16 cellular contexts compared by ENCODE assay signal in genomic region chr6:298233-299049, GRCh38. TPM values are rescaled to one million over a fixed set of nuclear protein-coding genes. Genes with fewer than 3 reads are reported as not detected.
DNase-seq lines count a peak whose midpoint lies in the region; ATAC-seq and TF ChIP-seq lines count a peak whose summit lies in the region.
"Had no signal": no experiment of that assay in that cellular context is flagged by ENCODE, and none has a peak within 500 bp of the region (broad histone marks: within the 10 kb centered on the region; RNA-seq: fewer than 3 reads in every experiment).

No MANE protein-coding gene starts in this region.

- peak overlapping the region in 1 of 8 donors; percentile 10 for H3K4me3 ChIP-seq in spleen
- H3K4me3 ChIP-seq: colonic mucosa, SK-N-MC had no signal

- intact Hi-C loops in left ventricle myocardium superior (cut with micrococcal nuclease) (no loop called here), spleen (cut with DNase I; ENCODE audit: low total_unique reads) (no loop called here)
- intact Hi-C loops in activated T-helper 1 cell treated with anti-CD3 and anti-CD28 coated beads, Interleukin-12 subunit alpha, Interleukin-12 subunit beta, Interleukin-2, Interleukin-4 antibody, amounts not matched to agents 30 ng/mL and 10 ng/mL and 1 ng/mL, durations not matched to agents 14 hours and 24 hours and 36 hours (cut with micrococcal nuclease), result loop anchor here (10.0 kb wide), 1 partner anchor 416 kb away; no protein-coding TSS in a partner anchor

- peaks cover 38 to 67% (median 65%) of the 10 kb centered on the region in 6 donors for H3K4me1 ChIP-seq in spleen
- H3K4me1 ChIP-seq: Caco-2, colonic mucosa, foreskin keratinocyte had no signal

- in situ Hi-C loops in KBM-7 (cut with MboI; ENCODE audit: low pct_unique_long_range_greater_than_20kb, low sequenced_read_pairs), result no loop called here

- H3K36me3 ChIP-seq in spleen, result peaks cover 0 to 16% (median 0%) of the 10 kb centered on the region in 6 donors
- H3K36me3 ChIP-seq: colonic mucosa had no signal

- peak; percentile 31 for ATAC-seq in GM19463 (IDR thresholded peaks at IDR 0.05; ENCODE audit: unreplicated experiment)
- peak; percentile 43 for ATAC-seq in left ventricle myocardium superior
- no peak for ATAC-seq in stimulated activated naive CD8-positive, alpha-beta T cell treated with anti-CD3 and anti-CD28 coated beads, Interleukin-15, amount 100 ng/mL, for 72 hours
- ATAC-seq in HG02870 (IDR thresholded peaks at IDR 0.05; ENCODE audit: unreplicated experiment), result no peak
- ATAC-seq: foreskin keratinocyte had no signal

- peaks cover 3% of the 10 kb centered on the region for H3K4me1 Mint-ChIP-seq in activated T-helper 1 cell treated with anti-CD3 and anti-CD28 coated beads, Interleukin-12 subunit alpha, Interleukin-12 subunit beta, Interleukin-2, Interleukin-4 antibody, amounts not matched to agents 30 ng/mL and 10 ng/mL and 1 ng/mL, durations not matched to agents 14 hours and 24 hours and 36 hours (ENCODE audit: low read depth)
- H3K4me1 Mint-ChIP-seq in stimulated activated naive CD8-positive, alpha-beta T cell treated with anti-CD3 and anti-CD28 coated beads, Interleukin-15, amount 100 ng/mL, for 72 hours, result peaks cover 3% of the 10 kb centered on the region

- no peaks in the 10 kb centered on the region for H3K27me3 Mint-ChIP-seq in activated T-helper 1 cell treated with anti-CD3 and anti-CD28 coated beads, Interleukin-12 subunit alpha, Interleukin-12 subunit beta, Interleukin-2, Interleukin-4 antibody, amounts not matched to agents 30 ng/mL and 10 ng/mL and 1 ng/mL, durations not matched to agents 14 hours and 24 hours and 36 hours (ENCODE audit: insufficient read depth)
- no peaks in the 10 kb centered on the region for H3K27me3 Mint-ChIP-seq in stimulated activated naive CD8-positive, alpha-beta T cell treated with anti-CD3 and anti-CD28 coated beads, Interleukin-15, amount 100 ng/mL, for 72 hours
- H3K27me3 Mint-ChIP-seq: activated naive CD4-positive, alpha-beta T cell treated with anti-CD3 and anti-CD28 coated beads, Interleukin-2, amount 50 U/mL, for 24 hours had no signal

- peak; percentile 95 for DNase-seq in KBM-7
- no peak for DNase-seq in left ventricle myocardium superior
- no peak for DNase-seq in spleen
- no peak for DNase-seq in NCI-H446 (lab: John Stamatoyannopoulos, UW)
- no peak for DNase-seq in activated T-helper 1 cell treated with anti-CD3 and anti-CD28 coated beads, Interleukin-12 subunit alpha, Interleukin-12 subunit beta, Interleukin-2, Interleukin-4 antibody, amounts not matched to agents 30 ng/mL and 10 ng/mL and 1 ng/mL, durations not matched to agents 14 hours and 24 hours and 36 hours (ENCODE audit: low spot score)
- DNase-seq in stimulated activated naive CD8-positive, alpha-beta T cell treated with anti-CD3 and anti-CD28 coated beads, Interleukin-15, amount 100 ng/mL, for 72 hours, result no peak
- DNase-seq: activated CD4-positive, alpha-beta T cell treated with anti-CD3 and anti-CD28 coated beads for 48 hours; Caco-2; colonic mucosa; foreskin keratinocyte; NCI-H510A treated with DMSO at 0.1 percent for 48 hours; retina had no signal

- no peaks in the 10 kb centered on the region for H3K9me3 ChIP-seq in spleen
- H3K9me3 ChIP-seq: Caco-2, colonic mucosa had no signal

- no peak overlapping the region for H3K27ac Mint-ChIP-seq in activated T-helper 1 cell treated with anti-CD3 and anti-CD28 coated beads, Interleukin-12 subunit alpha, Interleukin-12 subunit beta, Interleukin-2, Interleukin-4 antibody, amounts not matched to agents 30 ng/mL and 10 ng/mL and 1 ng/mL, durations not matched to agents 14 hours and 24 hours and 36 hours
- H3K27ac Mint-ChIP-seq in stimulated activated naive CD8-positive, alpha-beta T cell treated with anti-CD3 and anti-CD28 coated beads, Interleukin-15, amount 100 ng/mL, for 72 hours, result no peak overlapping the region
- H3K27ac Mint-ChIP-seq: activated naive CD4-positive, alpha-beta T cell treated with anti-CD3 and anti-CD28 coated beads, Interleukin-2, amount 50 U/mL, for 24 hours had no signal

- WGBS in spleen, 5 donors, result 27 to 48% (median 37%) methylated on average over 11 of the region's 11 CpGs

- no peak for TF ChIP-seq CTCF in spleen (IDR thresholded peaks at IDR 0.05 in 8 of 11, conservative IDR thresholded peaks at IDR 0.05 in 3 of 11)

- peaks cover 3% of the 10 kb centered on the region for H3K36me3 Mint-ChIP-seq in activated T-helper 1 cell treated with anti-CD3 and anti-CD28 coated beads, Interleukin-12 subunit alpha, Interleukin-12 subunit beta, Interleukin-2, Interleukin-4 antibody, amounts not matched to agents 30 ng/mL and 10 ng/mL and 1 ng/mL, durations not matched to agents 14 hours and 24 hours and 36 hours (ENCODE audit: low read depth)
- H3K36me3 Mint-ChIP-seq: activated naive CD4-positive, alpha-beta T cell treated with anti-CD3 and anti-CD28 coated beads, Interleukin-2, amount 50 U/mL, for 24 hours had no signal

- H3K9me3 Mint-ChIP-seq in activated T-helper 1 cell treated with anti-CD3 and anti-CD28 coated beads, Interleukin-12 subunit alpha, Interleukin-12 subunit beta, Interleukin-2, Interleukin-4 antibody, amounts not matched to agents 30 ng/mL and 10 ng/mL and 1 ng/mL, durations not matched to agents 14 hours and 24 hours and 36 hours, result no peaks in the 10 kb centered on the region
- no peaks in the 10 kb centered on the region for H3K9me3 Mint-ChIP-seq in stimulated activated naive CD8-positive, alpha-beta T cell treated with anti-CD3 and anti-CD28 coated beads, Interleukin-15, amount 100 ng/mL, for 72 hours
- H3K9me3 Mint-ChIP-seq: activated naive CD4-positive, alpha-beta T cell treated with anti-CD3 and anti-CD28 coated beads, Interleukin-2, amount 50 U/mL, for 24 hours had no signal

- H3K27me3 ChIP-seq in spleen (replicated peaks in 1 of 7), result no peaks in the 10 kb centered on the region
- H3K27me3 ChIP-seq: colonic mucosa, foreskin keratinocyte had no signal

- no peak overlapping the region for H3K4me3 Mint-ChIP-seq in activated T-helper 1 cell treated with anti-CD3 and anti-CD28 coated beads, Interleukin-12 subunit alpha, Interleukin-12 subunit beta, Interleukin-2, Interleukin-4 antibody, amounts not matched to agents 30 ng/mL and 10 ng/mL and 1 ng/mL, durations not matched to agents 14 hours and 24 hours and 36 hours
- H3K4me3 Mint-ChIP-seq in stimulated activated naive CD8-positive, alpha-beta T cell treated with anti-CD3 and anti-CD28 coated beads, Interleukin-15, amount 100 ng/mL, for 72 hours, result peak overlapping the region in 1 of 2 donors; percentile 59
- H3K4me3 Mint-ChIP-seq: activated naive CD4-positive, alpha-beta T cell treated with anti-CD3 and anti-CD28 coated beads, Interleukin-2, amount 50 U/mL, for 24 hours had no signal

- TF ChIP-seq POLR2A in spleen (IDR thresholded peaks at IDR 0.05), result no peak

- H3K27ac ChIP-seq in spleen, result peak overlapping the region in 6 of 8 donors; percentile 2 to 98 (median 79)
- H3K27ac ChIP-seq: colonic mucosa, foreskin keratinocyte, SK-N-MC had no signal

RNA-seq across cellular contexts. Expression of gene DUSP22, which starts 6.2 kb away (rescaled TPM):
- total RNA-seq in left ventricle myocardium superior (50.4 TPM), spleen (100 to 1,000 TPM in 1 of 7 donors, 10 to 100 TPM in 6; 60.5 to 120 (median 75.5) TPM)
- 10 to 100 TPM; 41.2 to 65.7 (median 46.8) TPM for polyA plus RNA-seq in spleen
- total RNA-seq in activated T-helper 1 cell treated with anti-CD3 and anti-CD28 coated beads, Interleukin-12 subunit alpha, Interleukin-12 subunit beta, Interleukin-2, Interleukin-4 antibody, amounts not matched to agents 30 ng/mL and 10 ng/mL and 1 ng/mL, durations not matched to agents 14 hours and 24 hours and 36 hours, result 22.0 and 22.1 TPM in 2 replicates

Comparison
In these comparisons a context has a peak if more than half of its experiments do, and no peak if none do; other contexts are left out.
1. ATAC-seq: peak in GM19463 (single experiment) and left ventricle myocardium superior (single experiment); none in stimulated activated naive CD8-positive, alpha-beta T cell treated with anti-CD3 and anti-CD28 coated beads, Interleukin-15, amount 100 ng/mL, for 72 hours (single experiment) and HG02870 (single experiment).